ENCODE assay signal across 10 cellular contexts in genomic region chr4:112082954-112083586, GRCh38.
A peak's percentile ranks its signal among the peaks of the same experiment; 100 is the strongest.
DNase-seq lines count a peak whose midpoint lies in the region; ATAC-seq and TF ChIP-seq lines count a peak whose summit lies in the region.
"Had no signal": no experiment of that assay in that cellular context is flagged by ENCODE, and none has a peak within 500 bp of the region (broad histone marks: within the 10 kb centered on the region; RNA-seq: fewer than 3 reads in every experiment).

No MANE protein-coding gene starts in this region.

- POLR2A ChIA-PET in HEK293 (lab: Yijun Ruan, JAX): no interaction called here

- TF ChIP-seq CTCF in HEK293 (tag by site-specific recombination; IDR thresholded peaks at IDR 0.05): no peak
- TF ChIP-seq CTCF in foreskin keratinocyte (conservative IDR thresholded peaks at IDR 0.05): no peak

- no peak overlapping the region for H3K27ac ChIP-seq in HEK293 (ENCODE audit: extremely low read depth, low read depth, low read length)
- no peak overlapping the region for H3K27ac ChIP-seq in foreskin keratinocyte
- H3K27ac ChIP-seq: parathyroid adenoma had no signal

- H3K36me3 ChIP-seq in HEK293 (ENCODE audit: control insufficient read depth in 2 of 2, insufficient read depth in 1 of 2, low read length in 2 of 2): no peaks in the 10 kb centered on the region

- no peak overlapping the region for H3K4me3 ChIP-seq in HEK293 (ENCODE audit: low read depth, low read length)

- CTCF ChIA-PET in HEK293 (lab: Yijun Ruan, JAX): interaction anchor here (0.6 kb wide), 1 partner anchor 153 kb away, joined by 3 read pairs; no protein-coding TSS in a partner anchor

- H3K9me3 ChIP-seq in HEK293 (ENCODE audit: control insufficient read depth, insufficient read depth, low read depth, low read length): no peaks in the 10 kb centered on the region

- no peaks in the 10 kb centered on the region for H3K27me3 ChIP-seq in foreskin keratinocyte

- ATAC-seq in foreskin keratinocyte (peak; percentile 93), HG02885 (IDR thresholded peaks at IDR 0.05; ENCODE audit: poor library complexity, unreplicated experiment) (no peak)
- ATAC-seq: activated CD8-positive, alpha-beta T cell treated with anti-CD3 and anti-CD28 coated beads for 36 hours had no signal

- peak; percentile 73 to 92 for DNase-seq in SW 1271 (lab: John Stamatoyannopoulos, UW)
- peak; percentile 97 to 99 for DNase-seq in foreskin keratinocyte
- DNase-seq in stromal cell of bone marrow (ENCODE audit: low read depth): peak; percentile 18
- DNase-seq in DMS114 treated with DMSO at 0.1 percent for 48 hours (lab: John Stamatoyannopoulos, UW; ENCODE audit: unreplicated experiment): no peak
- DNase-seq in NCI-H2081 treated with DMSO at 0.1 percent for 48 hours (lab: John Stamatoyannopoulos, UW): no peak
- DNase-seq: activated CD8-positive, alpha-beta T cell treated with anti-CD3 and anti-CD28 coated beads for 36 hours; NCI-H1417 treated with DMSO at 0.1 percent for 48 hours had no signal

- H3K4me1 ChIP-seq in HEK293 (ENCODE audit: control insufficient read depth, insufficient read depth, low read length) (peaks cover 6% of the 10 kb centered on the region; the same call in 1 of the 2 replicates), foreskin keratinocyte (peaks cover 30% of the 10 kb centered on the region)
- H3K4me1 ChIP-seq: parathyroid adenoma had no signal

TF ChIP-seq in HEK293, 187 proteins besides CTCF, POLR2A, EP300 and RAD21:
- TF ChIP-seq ZIC2 (tag by site-specific recombination; IDR thresholded peaks at IDR 0.05) (no peak), ZNF223 (tag by site-specific recombination; IDR thresholded peaks at IDR 0.05) (no peak), ZNF266 (tag by site-specific recombination; IDR thresholded peaks at IDR 0.05; ENCODE audit: low read depth) (no peak), ZNF629 (tag by site-specific recombination; IDR thresholded peaks at IDR 0.05) (peak; percentile 74), KLF7 (tag by site-specific recombination; IDR thresholded peaks at IDR 0.05; ENCODE audit: borderline replicate concordance) (no peak), ZNF366 (tag by site-specific recombination; conservative IDR thresholded peaks at IDR 0.05) (no peak), ZBTB48 (tag by site-specific recombination; IDR thresholded peaks at IDR 0.05) (no peak), ZNF571 (tag by site-specific recombination; IDR thresholded peaks at IDR 0.05) (no peak), ELK4 (IDR thresholded peaks at IDR 0.05; ENCODE audit: borderline replicate concordance, low read depth, low read length) (no peak), MEIS1 (CRISPR knock-in tag; IDR thresholded peaks at IDR 0.05; ENCODE audit: borderline replicate concordance) (no peak), KLF16 (tag by site-specific recombination; IDR thresholded peaks at IDR 0.05) (no peak), ZNF639 (tag by site-specific recombination; IDR thresholded peaks at IDR 0.05) (peak; percentile 28; the same call in 1 of the 2 replicates), ZBTB8A (tag by site-specific recombination; IDR thresholded peaks at IDR 0.05) (no peak), SP7 (tag by site-specific recombination; IDR thresholded peaks at IDR 0.05) (peak; percentile 64), ZNF416 (tag by site-specific recombination; IDR thresholded peaks at IDR 0.05) (no peak), ZNF544 (tag by site-specific recombination; IDR thresholded peaks at IDR 0.05) (no peak), ZNF138 (tag by site-specific recombination; IDR thresholded peaks at IDR 0.05; ENCODE audit: borderline replicate concordance) (no peak), PRDM1 (tag by site-specific recombination; IDR thresholded peaks at IDR 0.05) (peak; percentile 80), ZNF132 (tag by site-specific recombination; IDR thresholded peaks at IDR 0.05; ENCODE audit: borderline replicate concordance) (no peak), ZNF121 (tag by site-specific recombination; IDR thresholded peaks at IDR 0.05) (no peak), ZNF202 (tag by site-specific recombination; IDR thresholded peaks at IDR 0.05; ENCODE audit: borderline replicate concordance) (no peak), ZNF600 (tag by site-specific recombination; IDR thresholded peaks at IDR 0.05) (0 out of 2 replicates have a peak, but pooled peaks have one; percentile 14), ZNF148 (tag by site-specific recombination; IDR thresholded peaks at IDR 0.05; ENCODE audit: borderline replicate concordance) (no peak), ZNF169 (tag by site-specific recombination; IDR thresholded peaks at IDR 0.05) (no peak)

Comparison
In these comparisons a context has a peak if more than half of its experiments do, and no peak if none do; other contexts are left out.
1. DNase-seq: peak in SW 1271 (2 of 2), foreskin keratinocyte (2 of 2) and stromal cell of bone marrow (single experiment); none in DMS114 treated with DMSO at 0.1 percent for 48 hours (single experiment) and NCI-H2081 treated with DMSO at 0.1 percent for 48 hours (single experiment).